Comparison of ENCODE assay signal across 1 cellular context in genomic region chr14:49687942-49688700, GRCh38.
A peak's percentile ranks its signal among the peaks of the same experiment; 100 is the strongest.
TF ChIP-seq lines count a peak whose summit lies in the region.

TSS of gene POLE2 (minus strand) at chr14:49688214. CDS start at chr14:49688203, 11 bp downstream.

TF ChIP-seq in HepG2, 621 proteins besides CTCF, POLR2A, EP300 and RAD21 (continued from another document and continues in another):
- TF ChIP-seq CREB3 (CRISPR knock-in tag; IDR thresholded peaks at IDR 0.05): 0 out of 2 replicates have a peak, but pooled peaks have one; percentile 47
- no peak for TF ChIP-seq ZNF446 (CRISPR knock-in tag; IDR thresholded peaks at IDR 0.05)
- 0 out of 2 replicates have a peak, but pooled peaks have one; percentile 12 for TF ChIP-seq ZBTB2 (CRISPR knock-in tag; IDR thresholded peaks at IDR 0.05; ENCODE audit: low read depth)
- no peak for TF ChIP-seq ZKSCAN8 (CRISPR knock-in tag; IDR thresholded peaks at IDR 0.05; ENCODE audit: borderline replicate concordance)
- peak; percentile 46; the same call in 1 of the 2 replicates for TF ChIP-seq ZNF619 (CRISPR knock-in tag; IDR thresholded peaks at IDR 0.05)
- TF ChIP-seq CBX5 (CRISPR knock-in tag; IDR thresholded peaks at IDR 0.05; ENCODE audit: borderline replicate concordance): no peak; the same call in 1 of the 2 replicates
- TF ChIP-seq JUNB (CRISPR knock-in tag; IDR thresholded peaks at IDR 0.05; ENCODE audit: borderline replicate concordance): no peak
- peak; percentile 54; the same call in 1 of the 2 replicates for TF ChIP-seq ZSCAN20 (CRISPR knock-in tag; IDR thresholded peaks at IDR 0.05; ENCODE audit: borderline replicate concordance)
- TF ChIP-seq MXI1 (IDR thresholded peaks at IDR 0.05; ENCODE audit: borderline replicate concordance, low read depth, low read length): peak; percentile 20; the same call in 1 of the 3 replicates
- TF ChIP-seq ZNF232 (CRISPR knock-in tag; IDR thresholded peaks at IDR 0.05; ENCODE audit: borderline replicate concordance): peak; percentile 79; the same call in 1 of the 2 replicates
- TF ChIP-seq MAX (IDR thresholded peaks at IDR 0.05): peak; percentile 97
- peak; percentile 85; the same call in 1 of the 2 replicates for TF ChIP-seq ZNF704 (CRISPR knock-in tag; IDR thresholded peaks at IDR 0.05; ENCODE audit: borderline replicate concordance)
- no peak for TF ChIP-seq PAX8 (CRISPR knock-in tag; IDR thresholded peaks at IDR 0.05; ENCODE audit: borderline replicate concordance)
- peak; percentile 92; the same call in 1 of the 2 replicates for TF ChIP-seq NR0B2 (CRISPR knock-in tag; IDR thresholded peaks at IDR 0.05)
- peak; percentile 80; the same call in 1 of the 2 replicates for TF ChIP-seq REL (CRISPR knock-in tag; conservative IDR thresholded peaks at IDR 0.05)
- TF ChIP-seq HOXD1 (CRISPR knock-in tag; IDR thresholded peaks at IDR 0.05): peak; percentile 59; the same call in 1 of the 2 replicates
- no peak; the same call in 1 of the 2 replicates for TF ChIP-seq RCOR2 (CRISPR knock-in tag; IDR thresholded peaks at IDR 0.05)
- TF ChIP-seq THAP9 (CRISPR knock-in tag; IDR thresholded peaks at IDR 0.05; ENCODE audit: borderline replicate concordance): peak; percentile 57; the same call in 1 of the 2 replicates
- TF ChIP-seq ZKSCAN5 (CRISPR knock-in tag; IDR thresholded peaks at IDR 0.05): no peak
- 0 out of 2 replicates have a peak, but pooled peaks have one; percentile 27 for TF ChIP-seq ARID2 (CRISPR knock-in tag; IDR thresholded peaks at IDR 0.05; ENCODE audit: borderline replicate concordance)
- no peak for TF ChIP-seq TFAP4 (IDR thresholded peaks at IDR 0.05; ENCODE audit: borderline replicate concordance, low read depth)
- TF ChIP-seq HBP1 (CRISPR knock-in tag; IDR thresholded peaks at IDR 0.05; ENCODE audit: low read depth): 0 out of 2 replicates have a peak, but pooled peaks have one; percentile 45
- TF ChIP-seq ZNF484 (CRISPR knock-in tag; IDR thresholded peaks at IDR 0.05; ENCODE audit: borderline replicate concordance, low read depth): no peak
- peak; percentile 24; the same call in 1 of the 2 replicates for TF ChIP-seq GTF3A (CRISPR knock-in tag; conservative IDR thresholded peaks at IDR 0.05)
- peak; percentile 78; the same call in 1 of the 2 replicates for TF ChIP-seq ZNF891 (CRISPR knock-in tag; IDR thresholded peaks at IDR 0.05)
- TF ChIP-seq SP4 (CRISPR knock-in tag; IDR thresholded peaks at IDR 0.05): peak; percentile 81
- TF ChIP-seq YEATS4 (CRISPR knock-in tag; IDR thresholded peaks at IDR 0.05; ENCODE audit: borderline replicate concordance): peak; percentile 88; the same call in 1 of the 2 replicates
- no peak for TF ChIP-seq BHLHE40 (IDR thresholded peaks at IDR 0.05; ENCODE audit: low read length)
- no peak; the same call in 1 of the 2 replicates for TF ChIP-seq MAF1 (CRISPR knock-in tag; IDR thresholded peaks at IDR 0.05; ENCODE audit: borderline replicate concordance)
- TF ChIP-seq ZBTB3 (CRISPR knock-in tag; IDR thresholded peaks at IDR 0.05; ENCODE audit: borderline replicate concordance, low read depth): peak; percentile 79
- TF ChIP-seq TFDP2 (CRISPR knock-in tag; IDR thresholded peaks at IDR 0.05): peak; percentile 98
- TF ChIP-seq GLMP (CRISPR knock-in tag; IDR thresholded peaks at IDR 0.05; ENCODE audit: borderline replicate concordance): no peak
- peak; percentile 59; the same call in 1 of the 2 replicates for TF ChIP-seq ZNF709 (CRISPR knock-in tag; IDR thresholded peaks at IDR 0.05)
- TF ChIP-seq BORCS8-MEF2B (CRISPR knock-in tag; IDR thresholded peaks at IDR 0.05): peak; percentile 88
- TF ChIP-seq CBX2 (IDR thresholded peaks at IDR 0.05; ENCODE audit: low read depth, low read length): no peak
- no peak for TF ChIP-seq CBX2 (CRISPR knock-in tag; IDR thresholded peaks at IDR 0.05; ENCODE audit: low read depth)
- TF ChIP-seq ZNF781 (CRISPR knock-in tag; IDR thresholded peaks at IDR 0.05; ENCODE audit: borderline replicate concordance, not compliant biosample characterization): no peak
- no peak for TF ChIP-seq ZBTB39 (CRISPR knock-in tag; IDR thresholded peaks at IDR 0.05)
- TF ChIP-seq TFDP1 (CRISPR knock-in tag; IDR thresholded peaks at IDR 0.05; ENCODE audit: borderline replicate concordance): peak; percentile 97
- TF ChIP-seq KDM1A (CRISPR knock-in tag; IDR thresholded peaks at IDR 0.05): no peak
- TF ChIP-seq PRMT3 (CRISPR knock-in tag; IDR thresholded peaks at IDR 0.05; ENCODE audit: borderline replicate concordance, low read depth): no peak
- no peak for TF ChIP-seq HHEX (CRISPR knock-in tag; IDR thresholded peaks at IDR 0.05)
- TF ChIP-seq ZSCAN29 (CRISPR knock-in tag; conservative IDR thresholded peaks at IDR 0.05): peak; percentile 77
- no peak for TF ChIP-seq HIC2 (CRISPR knock-in tag; IDR thresholded peaks at IDR 0.05; ENCODE audit: low read depth)
